In the genomic region with DNA sequence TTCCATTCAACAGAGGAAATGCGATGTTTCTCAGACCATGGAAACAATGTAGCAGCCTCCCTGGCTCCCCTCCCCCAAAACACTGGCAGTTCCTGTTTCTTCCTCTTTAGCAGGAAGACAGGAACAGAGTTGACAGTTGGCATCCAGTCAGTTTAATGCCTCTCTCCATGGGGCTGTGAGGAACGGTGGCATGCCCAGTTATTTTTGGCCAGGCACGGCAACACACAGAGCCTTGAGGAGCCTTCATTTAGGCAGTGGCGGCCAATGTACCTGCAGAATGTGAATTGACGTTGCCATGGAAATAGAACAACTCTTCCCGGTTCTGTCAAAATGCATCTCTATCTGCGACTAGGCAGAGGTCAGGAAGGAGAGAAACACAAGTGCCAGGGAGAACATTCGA, we compare ENCODE assay signal across 18 cellular contexts.
DNase-seq lines count a peak whose midpoint lies in the region; ATAC-seq and TF ChIP-seq lines count a peak whose summit lies in the region.
"Had no signal": no experiment of that assay in that cellular context is flagged by ENCODE, and none has a peak within 500 bp of the region (broad histone marks: within the 10 kb centered on the region; RNA-seq: fewer than 3 reads in every experiment).

No MANE protein-coding gene starts in this region.

- H3K79me2 ChIP-seq in mammary epithelial cell (ENCODE audit: insufficient read depth, low read length): no peaks in the 10 kb centered on the region

- H3K27ac ChIP-seq in mammary epithelial cell (ENCODE audit: insufficient read depth, low read depth, low read length) (no peak overlapping the region), gastrocnemius medialis (no peak overlapping the region)
- H3K27ac ChIP-seq: prostate gland, uterus had no signal

- no peak overlapping the region for H3K27ac Mint-ChIP-seq in MCF 10A (ENCODE audit: low read depth, unreplicated experiment)

- H3K36me3 ChIP-seq in mammary epithelial cell (ENCODE audit: insufficient read depth, low read length) (no peaks in the 10 kb centered on the region), gastrocnemius medialis (no peaks in the 10 kb centered on the region)
- H3K36me3 ChIP-seq: prostate gland, uterus had no signal

- H2AFZ ChIP-seq in mammary epithelial cell (ENCODE audit: low read depth, low read length): peak overlapping the region; percentile 9

- H3K4me3 Mint-ChIP-seq in MCF 10A (ENCODE audit: unreplicated experiment): no peak overlapping the region

- intact Hi-C loops in mammary epithelial cell (cut with micrococcal nuclease): no loop called here
- intact Hi-C loops in MCF 10A (cut with micrococcal nuclease): no loop called here
- intact Hi-C loops in head of caudate nucleus (cut with DNase I): no loop called here
- intact Hi-C loops in gastrocnemius medialis (cut with DNase I; ENCODE audit: low total_unique reads): no loop called here

- no peaks in the 10 kb centered on the region for H3K36me3 Mint-ChIP-seq in MCF 10A (ENCODE audit: insufficient read depth, unreplicated experiment)

- peaks cover 7% of the 10 kb centered on the region for H3K9me3 Mint-ChIP-seq in MCF 10A (ENCODE audit: unreplicated experiment)

- H3K9ac ChIP-seq in mammary epithelial cell (ENCODE audit: insufficient read depth, low read length): no peak overlapping the region
- H3K9ac ChIP-seq: SK-N-SH had no signal

- H3K4me1 ChIP-seq in mammary epithelial cell (ENCODE audit: insufficient read depth, low read length) (no peaks in the 10 kb centered on the region), gastrocnemius medialis (no peaks in the 10 kb centered on the region)
- H3K4me1 ChIP-seq: prostate gland, uterus had no signal

- no peaks in the 10 kb centered on the region for H4K20me1 ChIP-seq in mammary epithelial cell (ENCODE audit: insufficient read depth, low read length)

- 41% methylated on average over 7 of the region's 8 CpGs for WGBS in mammary epithelial cell (ENCODE audit: low coverage, missing lambda C conversion rate)

- DNase-seq in mammary epithelial cell (no peak), MCF 10A (ENCODE audit: unreplicated experiment) (no peak), NOMO-1 treated with dmso at 0.1 percent for 144 hours (lab: John Stamatoyannopoulos, UW; ENCODE audit: unreplicated experiment) (peak; percentile 4), head of caudate nucleus (peak in 30 of 42 donors; percentile 4 to 53 (median 21)), gastrocnemius medialis (peak; percentile 3 to 20), GM03348 (ENCODE audit: low spot score) (no peak)
- no peak for DNase-seq in activated naive CD4-positive, alpha-beta T cell (lab: John Stamatoyannopoulos, UW)
- DNase-seq: activated T-cell treated with anti-CD3 and anti-CD28 coated beads, Interleukin-2, amount 50 U/mL, for 1 hour; amniotic stem cell; cortex of kidney; NCI-H774; SK-N-SH; stimulated activated CD4-positive, alpha-beta T cell treated with anti-CD3 and anti-CD28 coated beads, Interleukin-1b, Interleukin-23, amount 100 ng/mL, for 48 hours; uterus had no signal

- no peak for ATAC-seq in gastrocnemius medialis
- no peak for ATAC-seq in GM19467 (IDR thresholded peaks at IDR 0.05; ENCODE audit: unreplicated experiment)
- ATAC-seq: GM12878, mucosa of descending colon had no signal

- no peaks in the 10 kb centered on the region for H3K9me3 ChIP-seq in mammary epithelial cell (replicated peaks; ENCODE audit: insufficient read depth, low read length)
- H3K9me3 ChIP-seq in gastrocnemius medialis: no peaks in the 10 kb centered on the region
- H3K9me3 ChIP-seq: mucosa of descending colon, prostate gland, SK-N-SH, uterus had no signal

- dilution Hi-C loops in mammary epithelial cell (cut with HindIII; ENCODE audit: low sequenced_read_pairs): no loop called here

- TF ChIP-seq CTCF in mammary epithelial cell (conservative IDR thresholded peaks at IDR 0.05 in 1 of 2, IDR thresholded peaks at IDR 0.05 in 1 of 2; ENCODE audit: extremely low read depth in 1 of 2, insufficient read depth in 1 of 2, low read depth in 1 of 2, low read length in 2 of 2) (no peak), MCF 10A (IDR thresholded peaks at IDR 0.05; ENCODE audit: unreplicated experiment) (no peak), gastrocnemius medialis (IDR thresholded peaks at IDR 0.05 in 4 of 5, conservative IDR thresholded peaks at IDR 0.05 in 1 of 5) (no peak)

- POLR2A ChIA-PET in MCF 10A (lab: Yijun Ruan, JAX): no interaction called here

- no peak overlapping the region for H3K4me2 ChIP-seq in mammary epithelial cell (ENCODE audit: insufficient read depth, low read depth, low read length)
- H3K4me2 ChIP-seq: SK-N-SH had no signal

- in situ Hi-C loops in mammary epithelial cell (cut with MboI; ENCODE audit: low sequenced_read_pairs in 2 of 2): no loop called here
- in situ Hi-C loops in gastrocnemius medialis (cut with MboI; ENCODE audit: low sequenced_read_pairs in 4 of 4): no loop called here

- no peaks in the 10 kb centered on the region for H3K27me3 Mint-ChIP-seq in MCF 10A (ENCODE audit: insufficient read depth, unreplicated experiment)

- TF ChIP-seq POLR2A in gastrocnemius medialis (IDR thresholded peaks at IDR 0.05): no peak

- H3K4me3 ChIP-seq in mammary epithelial cell (replicated peaks in 1 of 3; ENCODE audit: insufficient read depth in 1 of 3, low read depth in 2 of 3, low read length in 3 of 3) (no peak overlapping the region), gastrocnemius medialis (no peak overlapping the region)
- H3K4me3 ChIP-seq: GM12878, mucosa of descending colon, prostate gland, uterus had no signal

- CTCF ChIA-PET in mammary epithelial cell (lab: Charles Lee; ENCODE audit: low non-redundant PET): no interaction called here
- CTCF ChIA-PET in MCF 10A (lab: Yijun Ruan, JAX): no interaction called here

- peaks cover 7% of the 10 kb centered on the region for H3K4me1 Mint-ChIP-seq in MCF 10A (ENCODE audit: insufficient read depth, unreplicated experiment)

- BruUV-seq in mammary epithelial cell (replicated peaks; lab: Mats Ljungman, UMichigan): no TSS peak
- no TSS peak for BruUV-seq in MCF 10A (replicated peaks; lab: Mats Ljungman, UMichigan)

- H3K27me3 ChIP-seq in mammary epithelial cell (ENCODE audit: insufficient read depth, low read length) (no peaks in the 10 kb centered on the region), gastrocnemius medialis (no peaks in the 10 kb centered on the region)
- H3K27me3 ChIP-seq: uterus had no signal

Comparison
In these comparisons a context has a peak if more than half of its experiments do, and no peak if none do; other contexts are left out.
1. DNase-seq: peak in NOMO-1 treated with dmso at 0.1 percent for 144 hours (single experiment), head of caudate nucleus (30 of 42) and gastrocnemius medialis (2 of 2); none in mammary epithelial cell (single experiment), MCF 10A (single experiment), GM03348 (single experiment) and activated naive CD4-positive, alpha-beta T cell (0 of 4).